Comparison of ENCODE assay signal across 8 cellular contexts in genomic region chr3:108127301-108127988, GRCh38. TPM values are rescaled to one million over a fixed set of nuclear protein-coding genes. Genes with fewer than 3 reads are reported as not detected.
DNase-seq lines count a peak whose midpoint lies in the region; ATAC-seq and TF ChIP-seq lines count a peak whose summit lies in the region.

No MANE protein-coding gene starts in this region.

- H3K9me3 Mint-ChIP-seq in T-cell: peaks cover 0 to 7% (median 0%) of the 10 kb centered on the region in 3 donors
- peaks cover 0 to 12% of the 10 kb centered on the region in 2 donors for H3K9me3 Mint-ChIP-seq in activated naive CD4-positive, alpha-beta T cell treated with anti-CD3 and anti-CD28 coated beads, Interleukin-2, amount 50 U/mL, for 72 hours

- H3K36me3 Mint-ChIP-seq in T-cell: peaks cover 31% of the 10 kb centered on the region
- H3K36me3 Mint-ChIP-seq in activated naive CD4-positive, alpha-beta T cell treated with anti-CD3 and anti-CD28 coated beads, Interleukin-2, amount 50 U/mL, for 72 hours: peaks cover 43 to 48% of the 10 kb centered on the region in 2 donors

- POLR2A ChIA-PET in T-cell (lab: Charles Lee): interaction anchor here (0.5 to 2.7 kb wide), 9 partner anchors 10 to 841 kb away, joined by 3 to 22 read pairs (median 4); no protein-coding TSS in a partner anchor

- peaks cover 10% of the 10 kb centered on the region for H3K4me1 ChIP-seq in BE2C

- no peaks in the 10 kb centered on the region for H3K27me3 Mint-ChIP-seq in T-cell

- DNase-seq in T-cell: peak; percentile 44 to 82 (median 68)
- peak; percentile 41 to 61 for DNase-seq in activated naive CD4-positive, alpha-beta T cell treated with anti-CD3 and anti-CD28 coated beads, Interleukin-2, amount 50 U/mL, for 72 hours (ENCODE audit: low spot score in 2 of 2)
- DNase-seq in stimulated activated CD4-positive, alpha-beta T cell treated with anti-CD3 and anti-CD28 coated beads, Interleukin-12 subunit alpha, Interleukin-12 subunit beta, amount 100 ng/mL, for 48 hours (ENCODE audit: low read depth in 2 of 3, low spot score in 1 of 3): peak; percentile 31 to 38 (median 32)
- DNase-seq in BE2C: no peak
- DNase-seq in MV-4-11 (lab: John Stamatoyannopoulos, UW): no peak

- no peaks in the 10 kb centered on the region for H3K36me3 ChIP-seq in BE2C

- H3K4me3 Mint-ChIP-seq in T-cell: peak overlapping the region; percentile 79 to 83 (median 81)

- H3K4me1 Mint-ChIP-seq in T-cell: peaks cover 85 to 94% (median 89%) of the 10 kb centered on the region in 3 donors

- peak overlapping the region; percentile 99 to 100 for H3K27ac Mint-ChIP-seq in T-cell
- peak overlapping the region; percentile 84 to 91 for H3K27ac Mint-ChIP-seq in activated naive CD4-positive, alpha-beta T cell treated with anti-CD3 and anti-CD28 coated beads, Interleukin-2, amount 50 U/mL, for 72 hours

- H3K4me3 ChIP-seq in GM08714 (ENCODE audit: low read length) (peak overlapping the region; percentile 69; the same call in 1 of the 2 replicates), BE2C (ENCODE audit: low read depth, low read length) (no peak overlapping the region)

- H3K27me3 ChIP-seq in BE2C: no peaks in the 10 kb centered on the region

- H3K9me3 ChIP-seq in BE2C: no peaks in the 10 kb centered on the region

- no peak for TF ChIP-seq CTCF in BE2C (IDR thresholded peaks at IDR 0.05; ENCODE audit: low read depth, low read length)

- CTCF ChIA-PET in T-cell (lab: Charles Lee): interaction anchor here (0.6 to 1.8 kb wide), 4 partner anchors 11 to 1960 kb away, joined by 3 to 6 read pairs (median 4); no protein-coding TSS in a partner anchor

- ATAC-seq in T-cell (replicated peaks in 1 of 4) (peak; percentile 58 to 81 (median 77)), HG03135 (IDR thresholded peaks at IDR 0.05; ENCODE audit: unreplicated experiment) (no peak), HG02840 (IDR thresholded peaks at IDR 0.05; ENCODE audit: low FRiP score, unreplicated experiment) (no peak)
- ATAC-seq in activated naive CD4-positive, alpha-beta T cell treated with anti-CD3 and anti-CD28 coated beads, Interleukin-2, amount 50 U/mL, for 72 hours: peak in 1 of 2 donors; percentile 14

RNA-seq across cellular contexts. Expression of gene CD47, which starts 36.6 kb away (rescaled TPM):
- total RNA-seq in T-cell: 100 to 1,000 TPM; 154 to 186 (median 161) TPM
- 100 to 1,000 TPM in 1 of 2 donors, 10 to 100 TPM in 1; 83.0 to 158 TPM for total RNA-seq in activated naive CD4-positive, alpha-beta T cell treated with anti-CD3 and anti-CD28 coated beads, Interleukin-2, amount 50 U/mL, for 72 hours
- polyA plus RNA-seq in BE2C (2012; ENCODE audit: insufficient read depth, insufficient read length, low read depth): 36.3 TPM

Comparison
In these comparisons a context has a peak if more than half of its experiments do, and no peak if none do; other contexts are left out.
1. ATAC-seq: peak in T-cell (4 of 4); none in HG03135 (single experiment) and HG02840 (single experiment).
2. DNase-seq: peak in T-cell (34 of 34), activated naive CD4-positive, alpha-beta T cell treated with anti-CD3 and anti-CD28 coated beads, Interleukin-2, amount 50 U/mL, for 72 hours (2 of 2) and stimulated activated CD4-positive, alpha-beta T cell treated with anti-CD3 and anti-CD28 coated beads, Interleukin-12 subunit alpha, Interleukin-12 subunit beta, amount 100 ng/mL, for 48 hours (3 of 3); none in BE2C (single experiment) and MV-4-11 (single experiment).